ENCODE assay signal across 34 cellular contexts in the genomic region with DNA sequence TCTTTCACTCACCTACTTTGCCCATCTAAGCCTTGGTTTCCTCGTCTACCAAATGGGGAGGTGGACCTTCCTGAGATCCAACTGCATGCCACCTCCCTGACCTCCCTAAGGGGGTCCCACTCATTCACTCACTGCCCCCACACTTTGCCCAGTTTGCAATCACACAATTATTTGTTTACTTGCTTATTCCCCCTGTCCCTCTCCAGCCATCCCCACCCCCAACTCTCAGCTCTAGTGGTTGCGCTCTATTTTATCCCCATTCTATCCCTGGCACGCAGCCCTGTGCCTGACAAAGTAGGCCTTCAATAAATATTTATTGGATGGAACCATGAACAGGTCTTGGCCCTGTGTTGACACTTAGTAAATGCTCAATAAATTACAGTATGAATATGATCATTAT.
"Had no signal": no experiment of that assay in that cellular context is flagged by ENCODE, and none has a peak within 500 bp of the region (broad histone marks: within the 10 kb centered on the region; RNA-seq: fewer than 3 reads in every experiment).

No MANE protein-coding gene starts in this region.

- DNase-seq: Karpas-422, Kasumi-1, KG1, MG63, MM.1S, MV-4-11, NCI-H1048, NCI-H1092, NCI-H1092 treated with DMSO at 0.1 percent for 48 hours, NCI-H1105, NCI-H1105 treated with DMSO at 0.1 percent for 48 hours, NCI-H1417, NCI-H1417 treated with DMSO at 0.1 percent for 48 hours, NCI-H1436, NCI-H1436 treated with DMSO at 0.1 percent for 48 hours, NCI-H146, NCI-H1694, NCI-H1694 treated with DMSO at 0.1 percent for 48 hours, NCI-H187, NCI-H187 treated with DMSO at 0.1 percent for 48 hours, NCI-H1930, NCI-H2029, NCI-H2029 treated with DMSO at 0.1 percent for 48 hours, NCI-H2081, NCI-H2081 treated with DMSO at 0.1 percent for 48 hours, NCI-H2107, NCI-H2171, NCI-H2171 treated with DMSO at 0.1 percent for 48 hours, NCI-H2227 treated with DMSO at 0.1 percent for 48 hours, NCI-H226, NCI-H345, NCI-H446, NCI-H446 treated with DMSO at 0.1 percent for 48 hours, NCI-H510A had no signal
